1 cellular context compared by ENCODE assay signal in the genomic region with DNA sequence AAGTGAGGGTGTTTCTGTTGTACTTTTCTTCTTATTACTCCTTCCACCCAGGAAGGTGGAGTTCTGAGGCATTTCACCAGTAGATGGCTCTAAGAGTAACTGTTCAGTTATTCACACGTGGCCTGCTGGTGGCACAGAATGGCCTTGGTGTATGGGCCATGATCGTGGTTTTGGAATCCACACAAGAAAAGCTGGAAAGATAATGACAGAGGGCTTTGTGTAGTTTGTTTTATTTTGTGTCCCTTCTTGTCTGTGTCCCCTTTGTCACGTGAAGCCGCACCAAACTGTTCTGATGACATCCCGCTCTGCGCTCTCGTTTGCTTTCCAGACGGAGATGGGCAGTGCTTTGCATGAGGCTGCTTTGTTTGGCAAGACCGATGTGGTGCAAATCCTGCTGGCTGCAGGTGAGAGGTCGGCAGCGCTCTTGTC.
TF ChIP-seq lines count a peak whose summit lies in the region.

No MANE protein-coding gene starts in this region.

TF ChIP-seq in K562, 482 proteins besides CTCF, POLR2A, EP300 and RAD21 (continued from another document and continues in another):
- TF ChIP-seq CBX3 (IDR thresholded peaks at IDR 0.05; ENCODE audit: borderline replicate concordance in 1 of 2, low read length in 2 of 2) (0 out of 3 replicates have a peak, but pooled peaks of 1 of the 2 experiments have one; percentile 1), NR3C1 (CRISPR knock-in tag; IDR thresholded peaks at IDR 0.05) (no peak), HDAC2 (IDR thresholded peaks at IDR 0.05) (0 out of 2 replicates have a peak, but pooled peaks have one; percentile 15), HNRNPLL (IDR thresholded peaks at IDR 0.05; ENCODE audit: low read depth, low read length, poor library complexity, severe bottlenecking) (no peak), IRF2 (CRISPR knock-in tag; IDR thresholded peaks at IDR 0.05) (no peak), EGR1 (conservative IDR thresholded peaks at IDR 0.05) (no peak), L3MBTL2 (IDR thresholded peaks at IDR 0.05) (peak; percentile 81), KLF10 (CRISPR knock-in tag; IDR thresholded peaks at IDR 0.05) (no peak), ZKSCAN3 (CRISPR knock-in tag; IDR thresholded peaks at IDR 0.05) (no peak), MTA3 (IDR thresholded peaks at IDR 0.05; ENCODE audit: borderline replicate concordance) (0 out of 2 replicates have a peak, but pooled peaks have one; percentile 43), NFIC (IDR thresholded peaks at IDR 0.05) (no peak), MED1 (CRISPR knock-in tag; IDR thresholded peaks at IDR 0.05; ENCODE audit: borderline replicate concordance) (no peak), NFXL1 (CRISPR knock-in tag; IDR thresholded peaks at IDR 0.05) (no peak), EWSR1 (IDR thresholded peaks at IDR 0.05; ENCODE audit: borderline replicate concordance, low read depth, partially characterized antibody) (no peak), RCOR1 (IDR thresholded peaks at IDR 0.05; ENCODE audit: borderline replicate concordance in 1 of 2, low read depth in 2 of 2, low read length in 2 of 2) (no peak), TCF3 (CRISPR knock-in tag; IDR thresholded peaks at IDR 0.05) (no peak), U2AF2 (optimal IDR thresholded peaks at IDR 0.05; ENCODE audit: low read depth, low read length) (no peak), ZNF212 (CRISPR knock-in tag; IDR thresholded peaks at IDR 0.05) (no peak), NR2F6 (CRISPR knock-in tag; IDR thresholded peaks at IDR 0.05) (no peak), CHD1 (IDR thresholded peaks at IDR 0.05; ENCODE audit: low read length) (no peak), JUND (IDR thresholded peaks at IDR 0.05; ENCODE audit: borderline replicate concordance, low read depth, low read length) (0 out of 2 replicates have a peak, but pooled peaks have one; percentile 1), JUND (tag; IDR thresholded peaks at IDR 0.05; ENCODE audit: borderline replicate concordance, low read depth, low read length) (no peak), SUPT5H (IDR thresholded peaks at IDR 0.05) (no peak), KDM4B (IDR thresholded peaks at IDR 0.05; ENCODE audit: borderline replicate concordance in 2 of 2, low read depth in 1 of 2) (no peak), ZNF77 (CRISPR knock-in tag; IDR thresholded peaks at IDR 0.05) (no peak), TEAD2 (tag; IDR thresholded peaks at IDR 0.05) (no peak), ZNF75A (CRISPR knock-in tag; IDR thresholded peaks at IDR 0.05) (no peak), ZNF717 (CRISPR knock-in tag; IDR thresholded peaks at IDR 0.05) (no peak), CBX1 (IDR thresholded peaks at IDR 0.05; ENCODE audit: low read depth) (no peak), TAF7 (tag; IDR thresholded peaks at IDR 0.05) (no peak), NEUROD1 (IDR thresholded peaks at IDR 0.05; ENCODE audit: borderline replicate concordance, low read depth, low read length, partially characterized antibody) (no peak), ZNF507 (tag; conservative IDR thresholded peaks at IDR 0.05) (no peak), BRCA1 (IDR thresholded peaks at IDR 0.05) (no peak), BRCA1 (CRISPR knock-in tag; IDR thresholded peaks at IDR 0.05) (no peak), ZNF133 (CRISPR knock-in tag; IDR thresholded peaks at IDR 0.05) (no peak), ARID2 (IDR thresholded peaks at IDR 0.05) (no peak)
- TF ChIP-seq, protein P1, sequence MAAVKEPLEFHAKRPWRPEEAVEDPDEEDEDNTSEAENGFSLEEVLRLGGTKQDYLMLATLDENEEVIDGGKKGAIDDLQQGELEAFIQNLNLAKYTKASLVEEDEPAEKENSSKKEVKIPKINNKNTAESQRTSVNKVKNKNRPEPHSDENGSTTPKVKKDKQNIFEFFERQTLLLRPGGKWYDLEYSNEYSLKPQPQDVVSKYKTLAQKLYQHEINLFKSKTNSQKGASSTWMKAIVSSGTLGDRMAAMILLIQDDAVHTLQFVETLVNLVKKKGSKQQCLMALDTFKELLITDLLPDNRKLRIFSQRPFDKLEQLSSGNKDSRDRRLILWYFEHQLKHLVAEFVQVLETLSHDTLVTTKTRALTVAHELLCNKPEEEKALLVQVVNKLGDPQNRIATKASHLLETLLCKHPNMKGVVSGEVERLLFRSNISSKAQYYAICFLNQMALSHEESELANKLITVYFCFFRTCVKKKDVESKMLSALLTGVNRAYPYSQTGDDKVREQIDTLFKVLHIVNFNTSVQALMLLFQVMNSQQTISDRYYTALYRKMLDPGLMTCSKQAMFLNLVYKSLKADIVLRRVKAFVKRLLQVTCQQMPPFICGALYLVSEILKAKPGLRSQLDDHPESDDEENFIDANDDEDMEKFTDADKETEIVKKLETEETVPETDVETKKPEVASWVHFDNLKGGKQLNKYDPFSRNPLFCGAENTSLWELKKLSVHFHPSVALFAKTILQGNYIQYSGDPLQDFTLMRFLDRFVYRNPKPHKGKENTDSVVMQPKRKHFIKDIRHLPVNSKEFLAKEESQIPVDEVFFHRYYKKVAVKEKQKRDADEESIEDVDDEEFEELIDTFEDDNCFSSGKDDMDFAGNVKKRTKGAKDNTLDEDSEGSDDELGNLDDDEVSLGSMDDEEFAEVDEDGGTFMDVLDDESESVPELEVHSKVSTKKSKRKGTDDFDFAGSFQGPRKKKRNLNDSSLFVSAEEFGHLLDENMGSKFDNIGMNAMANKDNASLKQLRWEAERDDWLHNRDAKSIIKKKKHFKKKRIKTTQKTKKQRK (IDR thresholded peaks at IDR 0.05; ENCODE audit: borderline replicate concordance, low read depth, low read length) = no peak
- TF ChIP-seq, protein P2, sequence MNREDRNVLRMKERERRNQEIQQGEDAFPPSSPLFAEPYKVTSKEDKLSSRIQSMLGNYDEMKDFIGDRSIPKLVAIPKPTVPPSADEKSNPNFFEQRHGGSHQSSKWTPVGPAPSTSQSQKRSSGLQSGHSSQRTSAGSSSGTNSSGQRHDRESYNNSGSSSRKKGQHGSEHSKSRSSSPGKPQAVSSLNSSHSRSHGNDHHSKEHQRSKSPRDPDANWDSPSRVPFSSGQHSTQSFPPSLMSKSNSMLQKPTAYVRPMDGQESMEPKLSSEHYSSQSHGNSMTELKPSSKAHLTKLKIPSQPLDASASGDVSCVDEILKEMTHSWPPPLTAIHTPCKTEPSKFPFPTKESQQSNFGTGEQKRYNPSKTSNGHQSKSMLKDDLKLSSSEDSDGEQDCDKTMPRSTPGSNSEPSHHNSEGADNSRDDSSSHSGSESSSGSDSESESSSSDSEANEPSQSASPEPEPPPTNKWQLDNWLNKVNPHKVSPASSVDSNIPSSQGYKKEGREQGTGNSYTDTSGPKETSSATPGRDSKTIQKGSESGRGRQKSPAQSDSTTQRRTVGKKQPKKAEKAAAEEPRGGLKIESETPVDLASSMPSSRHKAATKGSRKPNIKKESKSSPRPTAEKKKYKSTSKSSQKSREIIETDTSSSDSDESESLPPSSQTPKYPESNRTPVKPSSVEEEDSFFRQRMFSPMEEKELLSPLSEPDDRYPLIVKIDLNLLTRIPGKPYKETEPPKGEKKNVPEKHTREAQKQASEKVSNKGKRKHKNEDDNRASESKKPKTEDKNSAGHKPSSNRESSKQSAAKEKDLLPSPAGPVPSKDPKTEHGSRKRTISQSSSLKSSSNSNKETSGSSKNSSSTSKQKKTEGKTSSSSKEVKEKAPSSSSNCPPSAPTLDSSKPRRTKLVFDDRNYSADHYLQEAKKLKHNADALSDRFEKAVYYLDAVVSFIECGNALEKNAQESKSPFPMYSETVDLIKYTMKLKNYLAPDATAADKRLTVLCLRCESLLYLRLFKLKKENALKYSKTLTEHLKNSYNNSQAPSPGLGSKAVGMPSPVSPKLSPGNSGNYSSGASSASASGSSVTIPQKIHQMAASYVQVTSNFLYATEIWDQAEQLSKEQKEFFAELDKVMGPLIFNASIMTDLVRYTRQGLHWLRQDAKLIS (CRISPR knock-in tag; IDR thresholded peaks at IDR 0.05) = no peak
- TF ChIP-seq, protein P3, sequence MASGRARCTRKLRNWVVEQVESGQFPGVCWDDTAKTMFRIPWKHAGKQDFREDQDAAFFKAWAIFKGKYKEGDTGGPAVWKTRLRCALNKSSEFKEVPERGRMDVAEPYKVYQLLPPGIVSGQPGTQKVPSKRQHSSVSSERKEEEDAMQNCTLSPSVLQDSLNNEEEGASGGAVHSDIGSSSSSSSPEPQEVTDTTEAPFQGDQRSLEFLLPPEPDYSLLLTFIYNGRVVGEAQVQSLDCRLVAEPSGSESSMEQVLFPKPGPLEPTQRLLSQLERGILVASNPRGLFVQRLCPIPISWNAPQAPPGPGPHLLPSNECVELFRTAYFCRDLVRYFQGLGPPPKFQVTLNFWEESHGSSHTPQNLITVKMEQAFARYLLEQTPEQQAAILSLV (tag; IDR thresholded peaks at IDR 0.05) = no peak
- TF ChIP-seq, protein P4, sequence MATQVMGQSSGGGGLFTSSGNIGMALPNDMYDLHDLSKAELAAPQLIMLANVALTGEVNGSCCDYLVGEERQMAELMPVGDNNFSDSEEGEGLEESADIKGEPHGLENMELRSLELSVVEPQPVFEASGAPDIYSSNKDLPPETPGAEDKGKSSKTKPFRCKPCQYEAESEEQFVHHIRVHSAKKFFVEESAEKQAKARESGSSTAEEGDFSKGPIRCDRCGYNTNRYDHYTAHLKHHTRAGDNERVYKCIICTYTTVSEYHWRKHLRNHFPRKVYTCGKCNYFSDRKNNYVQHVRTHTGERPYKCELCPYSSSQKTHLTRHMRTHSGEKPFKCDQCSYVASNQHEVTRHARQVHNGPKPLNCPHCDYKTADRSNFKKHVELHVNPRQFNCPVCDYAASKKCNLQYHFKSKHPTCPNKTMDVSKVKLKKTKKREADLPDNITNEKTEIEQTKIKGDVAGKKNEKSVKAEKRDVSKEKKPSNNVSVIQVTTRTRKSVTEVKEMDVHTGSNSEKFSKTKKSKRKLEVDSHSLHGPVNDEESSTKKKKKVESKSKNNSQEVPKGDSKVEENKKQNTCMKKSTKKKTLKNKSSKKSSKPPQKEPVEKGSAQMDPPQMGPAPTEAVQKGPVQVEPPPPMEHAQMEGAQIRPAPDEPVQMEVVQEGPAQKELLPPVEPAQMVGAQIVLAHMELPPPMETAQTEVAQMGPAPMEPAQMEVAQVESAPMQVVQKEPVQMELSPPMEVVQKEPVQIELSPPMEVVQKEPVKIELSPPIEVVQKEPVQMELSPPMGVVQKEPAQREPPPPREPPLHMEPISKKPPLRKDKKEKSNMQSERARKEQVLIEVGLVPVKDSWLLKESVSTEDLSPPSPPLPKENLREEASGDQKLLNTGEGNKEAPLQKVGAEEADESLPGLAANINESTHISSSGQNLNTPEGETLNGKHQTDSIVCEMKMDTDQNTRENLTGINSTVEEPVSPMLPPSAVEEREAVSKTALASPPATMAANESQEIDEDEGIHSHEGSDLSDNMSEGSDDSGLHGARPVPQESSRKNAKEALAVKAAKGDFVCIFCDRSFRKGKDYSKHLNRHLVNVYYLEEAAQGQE (CRISPR knock-in tag; IDR thresholded peaks at IDR 0.05; ENCODE audit: low read depth) = no peak
- TF ChIP-seq, protein P5, sequence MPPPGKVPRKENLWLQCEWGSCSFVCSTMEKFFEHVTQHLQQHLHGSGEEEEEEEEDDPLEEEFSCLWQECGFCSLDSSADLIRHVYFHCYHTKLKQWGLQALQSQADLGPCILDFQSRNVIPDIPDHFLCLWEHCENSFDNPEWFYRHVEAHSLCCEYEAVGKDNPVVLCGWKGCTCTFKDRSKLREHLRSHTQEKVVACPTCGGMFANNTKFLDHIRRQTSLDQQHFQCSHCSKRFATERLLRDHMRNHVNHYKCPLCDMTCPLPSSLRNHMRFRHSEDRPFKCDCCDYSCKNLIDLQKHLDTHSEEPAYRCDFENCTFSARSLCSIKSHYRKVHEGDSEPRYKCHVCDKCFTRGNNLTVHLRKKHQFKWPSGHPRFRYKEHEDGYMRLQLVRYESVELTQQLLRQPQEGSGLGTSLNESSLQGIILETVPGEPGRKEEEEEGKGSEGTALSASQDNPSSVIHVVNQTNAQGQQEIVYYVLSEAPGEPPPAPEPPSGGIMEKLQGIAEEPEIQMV (tag; conservative IDR thresholded peaks at IDR 0.05; ENCODE audit: low read depth) = no peak
- TF ChIP-seq, protein P6, sequence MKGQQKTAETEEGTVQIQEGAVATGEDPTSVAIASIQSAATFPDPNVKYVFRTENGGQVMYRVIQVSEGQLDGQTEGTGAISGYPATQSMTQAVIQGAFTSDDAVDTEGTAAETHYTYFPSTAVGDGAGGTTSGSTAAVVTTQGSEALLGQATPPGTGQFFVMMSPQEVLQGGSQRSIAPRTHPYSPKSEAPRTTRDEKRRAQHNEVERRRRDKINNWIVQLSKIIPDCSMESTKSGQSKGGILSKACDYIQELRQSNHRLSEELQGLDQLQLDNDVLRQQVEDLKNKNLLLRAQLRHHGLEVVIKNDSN (CRISPR knock-in tag; IDR thresholded peaks at IDR 0.05) = 0 out of 2 replicates have a peak, but pooled peaks have one; percentile 32
- TF ChIP-seq, protein P7, sequence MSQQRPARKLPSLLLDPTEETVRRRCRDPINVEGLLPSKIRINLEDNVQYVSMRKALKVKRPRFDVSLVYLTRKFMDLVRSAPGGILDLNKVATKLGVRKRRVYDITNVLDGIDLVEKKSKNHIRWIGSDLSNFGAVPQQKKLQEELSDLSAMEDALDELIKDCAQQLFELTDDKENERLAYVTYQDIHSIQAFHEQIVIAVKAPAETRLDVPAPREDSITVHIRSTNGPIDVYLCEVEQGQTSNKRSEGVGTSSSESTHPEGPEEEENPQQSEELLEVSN (IDR thresholded peaks at IDR 0.05; ENCODE audit: borderline replicate concordance in 1 of 2, extremely low read depth in 1 of 2, insufficient read depth in 1 of 2, insufficient read length in 1 of 2, low read depth in 1 of 2, low read length in 1 of 2, poor library complexity in 1 of 2, severe bottlenecking in 1 of 2) = peak; percentile 39 to 62
